ENCODE assay signal across 14 cellular contexts in the genomic region with DNA sequence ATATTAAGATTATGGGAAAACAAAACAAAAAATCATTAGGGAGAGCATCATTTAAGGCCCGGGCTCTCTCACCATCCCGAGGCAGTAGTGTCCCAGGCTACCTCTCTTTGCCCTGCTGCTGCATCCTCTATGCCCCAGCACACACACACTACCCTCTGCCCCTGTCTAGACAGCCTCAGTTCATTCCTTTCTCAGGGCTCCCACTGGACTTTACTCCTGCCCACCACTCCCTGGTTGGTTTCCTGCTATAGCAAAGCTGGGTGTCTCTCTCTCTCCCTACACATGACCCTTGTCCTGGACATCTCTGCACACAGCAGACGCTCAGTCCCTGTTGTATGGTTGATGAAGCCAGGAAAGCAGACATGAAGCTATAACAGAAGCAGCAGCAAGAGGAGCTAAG. TPM values are rescaled to one million over a fixed set of nuclear protein-coding genes. Genes with fewer than 3 reads are reported as not detected.
"Had no signal": no experiment of that assay in that cellular context is flagged by ENCODE, and none has a peak within 500 bp of the region (broad histone marks: within the 10 kb centered on the region; RNA-seq: fewer than 3 reads in every experiment).

No MANE protein-coding gene starts in this region.

- H3K27me3 ChIP-seq: adrenal gland, gastrocnemius medialis, ovary, tibial artery had no signal

- ATAC-seq: gastrocnemius medialis had no signal

- H3K9me3 ChIP-seq: gastrocnemius medialis, ovary, tibial artery had no signal

- H3K36me3 ChIP-seq: adrenal gland, gastrocnemius medialis, ovary, tibial artery had no signal

- H3K4me3 ChIP-seq: adrenal gland, gastrocnemius medialis, lung, ovary, tibial artery had no signal

- H3K27ac ChIP-seq: adrenal gland, gastrocnemius medialis, ovary, tibial artery had no signal

- DNase-seq: activated B cell treated with CpG ODN at 0.5 μM for 24 hours; activated CD4-positive, alpha-beta T cell treated with anti-CD3 and anti-CD28 coated beads, Interleukin-2, amount 10 ng/mL, durations not matched to agents 24 days and 14 days; activated naive CD4-positive, alpha-beta T cell treated with anti-CD3 and anti-CD28 coated beads, Interleukin-2, amount 10 ng/mL, durations not matched to agents 7 days and 5 days; activated T-cell treated with anti-CD3 and anti-CD28 coated beads for 4 hours; adrenal gland; central memory CD4-positive, alpha-beta T cell; cortex of kidney; effector CD8-positive, alpha-beta T cell; gastrocnemius medialis; ovary; retina; stimulated activated CD4-positive, alpha-beta T cell treated with anti-CD3 and anti-CD28 coated beads, Interleukin-4, amount 100 ng/mL, for 4 hours; tibial artery had no signal

RNA-seq across cellular contexts. Expression of a gene that starts 30.7 kb away (rescaled TPM):
- total RNA-seq: activated B cell treated with CpG ODN at 0.5 μM for 24 hours had no signal
